In the genomic region with DNA sequence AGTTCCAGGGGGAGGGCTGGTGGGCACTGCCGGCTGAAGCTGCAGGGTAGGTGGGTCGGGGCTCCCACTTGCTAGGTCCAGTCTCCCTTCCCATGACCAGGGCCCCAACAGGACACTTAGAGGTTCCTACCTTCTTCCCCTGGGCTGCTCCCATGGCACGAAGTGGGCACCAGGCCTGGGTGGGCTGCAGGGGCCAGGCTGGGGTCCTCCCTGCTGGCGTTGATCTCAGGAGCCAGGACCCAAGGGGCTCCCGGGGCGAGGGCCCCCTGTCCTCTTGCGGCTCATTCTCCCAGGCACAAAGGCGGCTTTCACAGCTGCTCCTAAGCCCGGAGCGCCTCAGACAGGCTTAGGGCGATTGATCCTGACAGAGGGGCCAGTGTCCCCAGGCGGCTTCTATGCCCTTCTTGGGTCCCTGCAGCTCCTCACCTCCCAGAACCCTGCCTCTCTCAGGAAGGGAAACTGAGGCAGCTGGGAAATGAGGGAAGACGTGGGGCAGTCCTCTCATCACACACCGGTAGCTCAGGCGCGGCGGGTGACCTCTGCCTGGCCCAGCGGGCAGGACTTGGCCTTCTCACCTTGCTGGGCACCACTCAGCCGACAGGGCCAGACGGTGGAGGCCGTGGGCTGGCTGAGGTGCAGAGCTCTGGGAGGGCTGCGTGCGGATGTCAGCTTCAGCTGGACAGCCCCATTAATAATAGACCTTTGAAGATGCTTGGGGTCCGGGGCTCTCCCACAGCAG, we compare ENCODE assay signal across 29 cellular contexts. TPM values are rescaled to one million over a fixed set of nuclear protein-coding genes. Genes with fewer than 3 reads are reported as not detected.
A peak's percentile ranks its signal among the peaks of the same experiment; 100 is the strongest.
DNase-seq lines count a peak whose midpoint lies in the region; ATAC-seq, FAIRE-seq and TF ChIP-seq lines count a peak whose summit lies in the region.
"Had no signal": no experiment of that assay in that cellular context is flagged by ENCODE, and none has a peak within 500 bp of the region (broad histone marks: within the 10 kb centered on the region; RNA-seq: fewer than 3 reads in every experiment).

No MANE protein-coding gene starts in this region.

- TF ChIP-seq CTCF in right atrium auricular region (IDR thresholded peaks at IDR 0.05) = no peak
- TF ChIP-seq CTCF in H1 (IDR thresholded peaks at IDR 0.05; ENCODE audit: control extremely low read depth in 1 of 3, insufficient read depth in 1 of 3, low read depth in 1 of 3, low read length in 3 of 3) = no peak
- no peak for TF ChIP-seq CTCF in right lobe of liver (IDR thresholded peaks at IDR 0.05)
- TF ChIP-seq CTCF in thyroid gland (IDR thresholded peaks at IDR 0.05) = no peak

- H3K4ac ChIP-seq in H1 (replicated peaks; ENCODE audit: insufficient read length, low read depth, low read length) = no peak overlapping the region

- no peak overlapping the region for H3K9ac ChIP-seq in H1 (replicated peaks in 1 of 4; ENCODE audit: extremely low read depth in 1 of 4, low read depth in 3 of 4, low read length in 3 of 4)

- no peaks in the 10 kb centered on the region for H4K20me1 ChIP-seq in H1 (replicated peaks in 1 of 2; ENCODE audit: control insufficient read depth in 1 of 2, insufficient read depth in 2 of 2, low read length in 2 of 2)

- H3K14ac ChIP-seq in H1 (ENCODE audit: insufficient read length) = no peak overlapping the region

- no peaks in the 10 kb centered on the region for H3K79me2 ChIP-seq in H1 (ENCODE audit: control insufficient read depth in 1 of 2, insufficient read depth in 2 of 2, low read length in 2 of 2)

- TF ChIP-seq EP300 in H1 (IDR thresholded peaks at IDR 0.05; ENCODE audit: borderline replicate concordance in 1 of 2, low read depth in 2 of 2, low read length in 2 of 2) = no peak

- FAIRE-seq in H1 (lab: Jason Lieb, UNC) = no peak
- FAIRE-seq: GM12892, keratinocyte, RCC 7860 had no signal

- H2AFZ ChIP-seq in H1 (ENCODE audit: low read length) = no peak overlapping the region

- POLR2A ChIA-PET in H1 (lab: Charles Lee; ENCODE audit: partially characterized antibody) = interaction anchor here (1.6 kb wide), 1 partner anchor 58 kb away, joined by 4 read pairs; no protein-coding TSS in a partner anchor

- H3K23ac ChIP-seq in H1 (ENCODE audit: insufficient read length) = no peak overlapping the region

- H4K5ac ChIP-seq in H1 (ENCODE audit: insufficient read length, low read depth, low read length) = no peak overlapping the region

- no peak for TF ChIP-seq RAD21 in H1 (IDR thresholded peaks at IDR 0.05 in 1 of 2, conservative IDR thresholded peaks at IDR 0.05 in 1 of 2; ENCODE audit: low read depth in 2 of 2, low read length in 2 of 2)

- no peaks in the 10 kb centered on the region for H3K36me3 ChIP-seq in right atrium auricular region
- no peaks in the 10 kb centered on the region for H3K36me3 ChIP-seq in H1 (ENCODE audit: control insufficient read depth in 2 of 4, insufficient read depth in 4 of 4, low read length in 3 of 4)
- no peaks in the 10 kb centered on the region for H3K36me3 ChIP-seq in right lobe of liver
- H3K36me3 ChIP-seq in thyroid gland = no peaks in the 10 kb centered on the region
- H3K36me3 ChIP-seq: adrenal gland had no signal

- H2BK5ac ChIP-seq in H1 (ENCODE audit: low read depth, low read length) = no peak overlapping the region

- no peaks in the 10 kb centered on the region for H3K23me2 ChIP-seq in H1 (ENCODE audit: low read depth, low read length)

- H3K9me3 ChIP-seq in right atrium auricular region = no peaks in the 10 kb centered on the region
- no peaks in the 10 kb centered on the region for H3K9me3 ChIP-seq in H1 (ENCODE audit: insufficient read depth in 2 of 2, low read depth in 1 of 2, low read length in 1 of 2)
- H3K9me3 ChIP-seq in right lobe of liver = no peaks in the 10 kb centered on the region
- H3K9me3 ChIP-seq in thyroid gland = no peaks in the 10 kb centered on the region
- H3K9me3 ChIP-seq: adrenal gland had no signal

- H2BK15ac ChIP-seq in H1 (ENCODE audit: low read length) = no peak overlapping the region

- no peak overlapping the region for H2AK5ac ChIP-seq in H1 (ENCODE audit: low read depth, low read length)

- CTCF ChIA-PET in H1 (lab: Charles Lee; ENCODE audit: partially characterized antibody) = interaction anchor here (0.7 to 25.1 kb wide), 13 partner anchors 9 to 97 kb away, joined by 3 to 994 read pairs (median 3); partner anchors contain the start of gene FAM107A

- H2BK20ac ChIP-seq in H1 (ENCODE audit: low read length) = no peak overlapping the region

- H3K4me1 ChIP-seq in right atrium auricular region (peaks cover 0 to 47% of the 10 kb centered on the region in 2 donors), H1 (replicated peaks in 1 of 4; ENCODE audit: control insufficient read depth in 3 of 4, insufficient read depth in 4 of 4, low read length in 3 of 4) (peaks cover 0 to 4% (median 0%) of the 10 kb centered on the region in 4 experiments; a peak in 1 of 7 replicates), right lobe of liver (peaks cover 0 to 36% (median 16%) of the 10 kb centered on the region in 4 donors), thyroid gland (peaks cover 32 to 34% of the 10 kb centered on the region in 2 donors)

- DNase-seq in Right ventricle myocardium inferior (ENCODE audit: missing footprints) (no peak), right atrium auricular region (ENCODE audit: low spot score) (no peak), H1 (ENCODE audit: low read depth in 1 of 2, low spot score in 2 of 2) (no peak), right lobe of liver (peak; percentile 56 to 65 (median 63)), thyroid gland (no peak), C1 segment of cervical spinal cord (lab: John Stamatoyannopoulos, UW) (no peak)
- DNase-seq: 8988T; activated CD4-positive, alpha-beta T cell treated with anti-CD3 and anti-CD28 coated beads for 4 hours; activated naive CD4-positive, alpha-beta T cell; activated T-cell treated with anti-CD3 and anti-CD28 coated beads, Interleukin-2, amount 50 U/mL, for 4 hours; CD4-positive, alpha-beta memory T cell; cortex of kidney; mesendoderm; NCI-H1417 treated with DMSO at 0.1 percent for 48 hours; NCI-H2107; NCI-H510A; NK-92 treated with Interleukin-12 subunit alpha and Interleukin-12 subunit beta, amount 100 ng/mL, for 24 hours; stimulated activated CD4-positive, alpha-beta T cell treated with anti-CD3 and anti-CD28 coated beads, Interleukin-4, amount 100 ng/mL, for 4 hours; stimulated activated naive CD4-positive, alpha-beta T cell treated with Interleukin-2 at 50 U/mL for 16 hours; T-helper 17 cell had no signal

- WGBS in H1 (ENCODE audit: extremely low coverage in 1 of 2, insufficient coverage in 1 of 2, insufficient read length in 1 of 2, insufficient replicate concordance in 2 of 2, low coverage in 1 of 2, low lambda C conversion rate in 2 of 2, missing lambda C conversion rate in 1 of 2), 2 experiments = 92% methylated on average over 21 of the region's 24 CpGs; no CpG with 5 or more reads in 1 of the 2 experiments
- WGBS in right lobe of liver (ENCODE audit: insufficient coverage, low coverage, low lambda C conversion rate, missing lambda C conversion rate) = 40% methylated on average over 3 of the region's 24 CpGs
- 43 to 65% methylated on average over 8 to 16 of the region's 24 CpGs for WGBS in thyroid gland, 2 donors

- peak overlapping the region in 1 of 2 donors; percentile 29 for H3K27ac ChIP-seq in right atrium auricular region
- H3K27ac ChIP-seq in H1 (ENCODE audit: low read depth, low read length) = no peak overlapping the region
- no peak overlapping the region for H3K27ac ChIP-seq in right lobe of liver
- peak overlapping the region; percentile 65 to 71 (median 67) for H3K27ac ChIP-seq in thyroid gland

- no peak overlapping the region for H3K4me2 ChIP-seq in H1 (ENCODE audit: insufficient read depth in 1 of 2, low read depth in 2 of 2, low read length in 2 of 2)

- no peak for TF ChIP-seq POLR2A in H1 (IDR thresholded peaks at IDR 0.05; ENCODE audit: control extremely low read depth in 1 of 2, low read depth in 2 of 2, low read length in 2 of 2)
- no peak for TF ChIP-seq POLR2A in right lobe of liver (IDR thresholded peaks at IDR 0.05)
- TF ChIP-seq POLR2A in thyroid gland (IDR thresholded peaks at IDR 0.05) = no peak

- no peak overlapping the region for H3K18ac ChIP-seq in H1 (ENCODE audit: extremely low read depth, low read length)

- no peaks in the 10 kb centered on the region for H3K79me1 ChIP-seq in H1 (ENCODE audit: low read depth, low read length)

- H3K27me3 ChIP-seq in right atrium auricular region = no peaks in the 10 kb centered on the region
- peaks cover 0 to 2% (median 0%) of the 10 kb centered on the region in 4 experiments; a peak in 1 of 7 replicates for H3K27me3 ChIP-seq in H1 (replicated peaks in 1 of 4; ENCODE audit: control insufficient read depth in 3 of 4, extremely low read depth in 1 of 4, insufficient read depth in 3 of 4, low read length in 3 of 4)
- no peaks in the 10 kb centered on the region for H3K27me3 ChIP-seq in right lobe of liver
- no peaks in the 10 kb centered on the region for H3K27me3 ChIP-seq in thyroid gland
- H3K27me3 ChIP-seq: adrenal gland had no signal

- H4K8ac ChIP-seq in H1 (ENCODE audit: extremely low read depth, insufficient read depth, low read length) = peak overlapping the region; percentile 35; the same call in 1 of the 2 replicates

- ATAC-seq in Right ventricle myocardium inferior (peak; percentile 24), right lobe of liver (peak; percentile 41 to 64 (median 62)), GM18519 (IDR thresholded peaks at IDR 0.05; ENCODE audit: low FRiP score, unreplicated experiment) (no peak)
- ATAC-seq in activated CD4-positive, CD25-positive, alpha-beta regulatory T cell treated with anti-CD3 and anti-CD28 coated beads, Interleukin-2, amount 50 U/mL, for 24 hours = no peak
- ATAC-seq: activated T-cell treated with anti-CD3 and anti-CD28 coated beads, Interleukin-2, amount 50 U/mL, for 4 hours; T-helper 17 cell had no signal

- no peak overlapping the region for H3K56ac ChIP-seq in H1 (replicated peaks; ENCODE audit: insufficient read length, low read depth, low read length)

- no peak overlapping the region for H3K4me3 ChIP-seq in right atrium auricular region
- H3K4me3 ChIP-seq in H1 (ENCODE audit: extremely low read depth in 1 of 4, insufficient read depth in 2 of 4, low read depth in 3 of 4, low read length in 4 of 4) = no peak overlapping the region
- H3K4me3 ChIP-seq in right lobe of liver = no peak overlapping the region
- H3K4me3 ChIP-seq in thyroid gland (replicated peaks in 1 of 3) = no peak overlapping the region
- H3K4me3 ChIP-seq: adrenal gland had no signal

- intact Hi-C loops in Right ventricle myocardium inferior (cut with DNase I) (loop anchor here (5.0 kb wide), 1 partner anchor 320 kb away; the partner anchor contains the start of genes HTD2 and RPP14), right lobe of liver (cut with DNase I) (no loop called here), thyroid gland (cut with DNase I) (no loop called here)

- no peak overlapping the region for H4K91ac ChIP-seq in H1 (replicated peaks; ENCODE audit: insufficient read length, low read length)

- H2BK12ac ChIP-seq in H1 (ENCODE audit: low read depth, low read length) = no peak overlapping the region

- no peak overlapping the region for H2BK120ac ChIP-seq in H1 (replicated peaks; ENCODE audit: low read depth, low read length)

RNA-seq across cellular contexts. Expression of gene FAM3D, which starts 39.6 kb away (rescaled TPM):
- total RNA-seq in Right ventricle myocardium inferior (not detected), right atrium auricular region (not detected), right lobe of liver (not detected), thyroid gland (under 1 TPM in 1 of 4 donors, not detected in 3; 0.67 TPM)
- not detected in 2 replicates for total RNA-seq in H1 (2021; fragmentation: NEBNext Ultra II Directional; extraction: Animal tissue kit (Norgen Biotek cat#: 25700))
- 0.08 TPM in 1 of 2 replicates, not detected in the other for polyA plus RNA-seq in H1 (2011; rRNA removed)
- not detected for polyA plus RNA-seq in H1 (2011; cell fraction: cytosol; rRNA removed)
- 0.09 TPM for polyA plus RNA-seq in H1 (2011; cell fraction: nucleus; rRNA removed)
- polyA plus RNA-seq in H1 (2012, experiment 1 of 2) = not detected in 4 replicates
- not detected for polyA plus RNA-seq in H1 (2012, experiment 2 of 2)
- polyA plus RNA-seq in H1 (2013, experiment 1 of 2) = not detected
- polyA plus RNA-seq in H1 (2013, experiment 2 of 2) = 0.07 TPM
- polyA minus RNA-seq in H1 (2011; rRNA and poly(A)+ RNA removed) = not detected in 2 replicates
- polyA minus RNA-seq in H1 (2011; cell fraction: cytosol; rRNA and poly(A)+ RNA removed) = not detected
- polyA minus RNA-seq in H1 (2011; cell fraction: nucleus; rRNA and poly(A)+ RNA removed) = not detected
- total RNA-seq: activated CD8-positive, alpha-beta memory T cell treated with anti-CD3 and anti-CD28 coated beads for 36 hours; activated T-cell treated with anti-CD3 and anti-CD28 coated beads, Interleukin-2, amount 50 U/mL, for 4 hours; CD4-positive, alpha-beta memory T cell; myocyte; renal cortical epithelial cell; T-helper 17 cell had no signal
- polyA plus RNA-seq: CD4-positive, alpha-beta memory T cell; keratinocyte had no signal

RNA-seq across cellular contexts. Expression of gene FAM107A, which starts 49.8 kb away (rescaled TPM):
- total RNA-seq in Right ventricle myocardium inferior = 82.9 TPM
- total RNA-seq in right atrium auricular region = 10 to 100 TPM; 76.5 to 80.7 TPM
- total RNA-seq in H1 (2021; fragmentation: NEBNext Ultra II Directional; extraction: Animal tissue kit (Norgen Biotek cat#: 25700)) = 0.57 and 0.65 TPM in 2 replicates
- 0.51 and 1.1 TPM in 2 replicates for polyA plus RNA-seq in H1 (2011; rRNA removed)
- 0.83 TPM for polyA plus RNA-seq in H1 (2011; cell fraction: cytosol; rRNA removed)
- polyA plus RNA-seq in H1 (2011; cell fraction: nucleus; rRNA removed) = 0.61 TPM
- 0.16 to 0.23 TPM (median 0.22 TPM) in 4 replicates for polyA plus RNA-seq in H1 (2012, experiment 1 of 2)
- polyA plus RNA-seq in H1 (2012, experiment 2 of 2) = 0.33 TPM
- 0.53 TPM for polyA plus RNA-seq in H1 (2013, experiment 1 of 2)
- polyA plus RNA-seq in H1 (2013, experiment 2 of 2) = 0.50 TPM
- polyA minus RNA-seq in H1 (2011; rRNA and poly(A)+ RNA removed) = 0.05 and 0.60 TPM in 2 replicates
- polyA minus RNA-seq in H1 (2011; cell fraction: cytosol; rRNA and poly(A)+ RNA removed) = 1.0 TPM
- 0.40 TPM for polyA minus RNA-seq in H1 (2011; cell fraction: nucleus; rRNA and poly(A)+ RNA removed)
- 1 to 10 TPM in 3 of 6 experiments, under 1 TPM in 3; 0.33 to 3.6 (median 1.6) TPM for total RNA-seq in right lobe of liver
- 100 to 1,000 TPM in 1 of 4 donors, 10 to 100 TPM in 3; 62.3 to 137 (median 83.3) TPM for total RNA-seq in thyroid gland
- total RNA-seq: activated CD8-positive, alpha-beta memory T cell treated with anti-CD3 and anti-CD28 coated beads for 36 hours; activated T-cell treated with anti-CD3 and anti-CD28 coated beads, Interleukin-2, amount 50 U/mL, for 4 hours; CD4-positive, alpha-beta memory T cell; myocyte; T-helper 17 cell had no signal
- polyA plus RNA-seq: CD4-positive, alpha-beta memory T cell; keratinocyte had no signal

Comparison
In these comparisons a context has a peak if more than half of its experiments do, and no peak if none do; other contexts are left out.
1. ATAC-seq: peak in Right ventricle myocardium inferior (single experiment) and right lobe of liver (4 of 4); none in activated CD4-positive, CD25-positive, alpha-beta regulatory T cell treated with anti-CD3 and anti-CD28 coated beads, Interleukin-2, amount 50 U/mL, for 24 hours (0 of 2) and GM18519 (single experiment).
2. DNase-seq: peak in right lobe of liver (3 of 3); none in Right ventricle myocardium inferior (single experiment), right atrium auricular region (single experiment), H1 (0 of 2), thyroid gland (0 of 2) and C1 segment of cervical spinal cord (0 of 14).
3. H3K27ac ChIP-seq: peak in thyroid gland (3 of 3); none in H1 (single experiment) and right lobe of liver (0 of 3).
4. RNA of gene FAM107A, which starts 49.8 kb away (total RNA-seq): 62.3 to 137 TPM in thyroid gland, 82.9 TPM in Right ventricle myocardium inferior (single experiment) and 76.5 to 80.7 TPM in right atrium auricular region; 0.33 to 3.6 TPM in right lobe of liver and 0.57 to 0.65 TPM in H1; every median in the first group is over 10 times any median in the second.